ENCODE assay signal across 8 cellular contexts in genomic region chr2:97590515-97591394, GRCh38. TPM values are rescaled to one million over a fixed set of nuclear protein-coding genes. Genes with fewer than 3 reads are reported as not detected.
DNase-seq lines count a peak whose midpoint lies in the region; ATAC-seq and TF ChIP-seq lines count a peak whose summit lies in the region.
"Not testable (repeated sequence)": the region's sequence is repeated elsewhere in the genome, so short reads cannot be mapped to it uniquely, and the experiment has no call there.

No MANE protein-coding gene starts in this region.

- not testable (repeated sequence) for H4K20me1 ChIP-seq in fibroblast of lung (ENCODE audit: control insufficient read depth, extremely low read depth, insufficient read depth, low read length)

- TF ChIP-seq CTCF in AG04449 (IDR thresholded peaks at IDR 0.05; ENCODE audit: insufficient read depth, low read length, missing control alignments) = peak; percentile 73
- peak; percentile 90 to 92 for TF ChIP-seq CTCF in fibroblast of lung (conservative IDR thresholded peaks at IDR 0.05 in 1 of 2, IDR thresholded peaks at IDR 0.05 in 1 of 2; ENCODE audit: low read depth in 1 of 2, low read length in 2 of 2)

- not testable (repeated sequence) for H3K27me3 ChIP-seq in fibroblast of lung (ENCODE audit: control insufficient read depth, insufficient read depth, low read length)

- H3K4me2 ChIP-seq in fibroblast of lung (ENCODE audit: extremely low read depth, insufficient read depth, low read length) = peak overlapping the region; percentile 62

- not testable (repeated sequence) for H3K9me3 ChIP-seq in fibroblast of lung (ENCODE audit: control insufficient read depth, insufficient read depth, low read depth, low read length); mesodermal cell (ENCODE audit: control insufficient read depth, low read length)

- POLR2A ChIA-PET in AG04449 (lab: Yijun Ruan, JAX) = interaction anchor here (2.3 kb wide), 1 partner anchor 55 kb away, joined by 9 read pairs; the partner anchor contains the start of gene COX5B

- not testable (repeated sequence) for H3K36me3 ChIP-seq in fibroblast of lung (ENCODE audit: control insufficient read depth, insufficient read depth, low read length); mesodermal cell (ENCODE audit: control insufficient read depth, insufficient read depth, low read length)

- not testable (repeated sequence) for H3K4me1 ChIP-seq in fibroblast of lung (ENCODE audit: control insufficient read depth, extremely low read depth, insufficient read depth, low read length); mesodermal cell (ENCODE audit: control insufficient read depth, insufficient read depth, low read length, poor library complexity, severe bottlenecking)

- in situ Hi-C loops in SK-MEL-5 (cut with HindIII; ENCODE audit: low pct_unique_long_range_greater_than_20kb, low sequenced_read_pairs) = not testable (repeated sequence)

- CTCF ChIA-PET in AG04449 (lab: Yijun Ruan, JAX) = interaction anchor here (0.7 to 4.6 kb wide), 23 partner anchors 10 to 795 kb away, joined by 3 to 250 read pairs (median 5); partner anchors contain the start of genes ACTR1B, C2orf92 and COX5B

- peak; percentile 67 for ATAC-seq in GM18870 (IDR thresholded peaks at IDR 0.05; ENCODE audit: unreplicated experiment)
- peak; percentile 53 for ATAC-seq in HG03139 (IDR thresholded peaks at IDR 0.05; ENCODE audit: unreplicated experiment)

- DNase-seq in AG04449 (ENCODE audit: low read depth, low spot score) = peak; percentile 34
- DNase-seq in SK-MEL-5 (ENCODE audit: low read depth, low spot score) = peak; percentile 85
- peak; percentile 72 for DNase-seq in activated naive CD4-positive, alpha-beta T cell treated with Interleukin-2 at 50 U/mL for 16 hours
- DNase-seq in fibroblast of lung (ENCODE audit: low read depth in 2 of 2) = peak; percentile 70 to 89
- peak; percentile 70 to 79 for DNase-seq in stimulated activated CD4-positive, alpha-beta T cell treated with anti-CD3 and anti-CD28 coated beads, Interleukin-2, amount 100 ng/mL, for 24 hours

- WGBS in mesodermal cell (ENCODE audit: insufficient coverage in 2 of 2), 2 experiments = 0% methylated on average over 8 to 20 of the region's 33 CpGs

- H3K4me3 ChIP-seq in AG04449 (ENCODE audit: low read depth, low read length) (peak overlapping the region; percentile 64), fibroblast of lung (replicated peaks in 1 of 4; ENCODE audit: control extremely low read depth in 1 of 4, insufficient read depth in 1 of 4, low read depth in 3 of 4, low read length in 4 of 4) (peak overlapping the region; percentile 52 to 64 (median 61)), mesodermal cell (ENCODE audit: extremely low read depth, insufficient read depth, low read length, poor library complexity, severe bottlenecking) (peak overlapping the region; percentile 51)

- peak overlapping the region; percentile 91 for H2AFZ ChIP-seq in fibroblast of lung (ENCODE audit: low read length)

- H3K27ac ChIP-seq in fibroblast of lung (ENCODE audit: insufficient read depth, low read length) (peak overlapping the region; percentile 80), mesodermal cell (ENCODE audit: low read depth, low read length, severe bottlenecking) (peak overlapping the region; percentile 79)

- peak overlapping the region; percentile 77 for H3K9ac ChIP-seq in fibroblast of lung (ENCODE audit: insufficient read depth, low read length)

- not testable (repeated sequence) for H3K79me2 ChIP-seq in fibroblast of lung (ENCODE audit: control insufficient read depth, insufficient read depth, low read length)

RNA-seq across cellular contexts. Expression of gene ANKRD36B, which starts 1.1 kb away (rescaled TPM):
- total RNA-seq in SK-MEL-5 (2014; rRNA removed; shearing (Covaris generic)) = 4.1 and 4.3 TPM in 2 replicates
- 0.73 and 0.80 TPM in 2 replicates for polyA plus RNA-seq in SK-MEL-5 (2015; cell fraction: cytosol; rRNA removed)
- 93.9 and 106 TPM in 2 replicates for polyA plus RNA-seq in SK-MEL-5 (2015; cell fraction: nucleus; rRNA removed)
- 23.1 and 26.7 TPM in 2 replicates for total RNA-seq in fibroblast of lung
- 4.3 and 4.7 TPM in 2 replicates for polyA plus RNA-seq in fibroblast of lung
- polyA plus RNA-seq in fibroblast of lung (2012) = 2.8 and 3.9 TPM in 2 replicates
- polyA minus RNA-seq in fibroblast of lung (ENCODE audit: low replicate concordance) = 0.19 and 1.8 TPM in 2 replicates
- polyA plus RNA-seq in mesodermal cell (2013, experiment 1 of 2) = 7.5 TPM
- 12.0 TPM for polyA plus RNA-seq in mesodermal cell (2013, experiment 2 of 2)

RNA-seq across cellular contexts. Expression of gene COX5B, which starts 55.1 kb away (rescaled TPM):
- total RNA-seq in SK-MEL-5 (2014; rRNA removed; shearing (Covaris generic)) = 456 and 467 TPM in 2 replicates
- polyA plus RNA-seq in SK-MEL-5 (2015; cell fraction: cytosol; rRNA removed) = 342 and 425 TPM in 2 replicates
- polyA plus RNA-seq in SK-MEL-5 (2015; cell fraction: nucleus; rRNA removed) = 73.9 and 112 TPM in 2 replicates
- 381 and 460 TPM in 2 replicates for total RNA-seq in fibroblast of lung
- polyA plus RNA-seq in fibroblast of lung = 241 and 257 TPM in 2 replicates
- 297 and 334 TPM in 2 replicates for polyA plus RNA-seq in fibroblast of lung (2012)
- polyA minus RNA-seq in fibroblast of lung (ENCODE audit: low replicate concordance) = 35.5 and 37.2 TPM in 2 replicates
- 297 TPM for polyA plus RNA-seq in mesodermal cell (2013, experiment 1 of 2)
- 259 TPM for polyA plus RNA-seq in mesodermal cell (2013, experiment 2 of 2)

Comparison
In these comparisons a context has a peak if more than half of its experiments do, and no peak if none do; other contexts are left out.
1. Peak in every context shown above with its lines: DNase-seq, ATAC-seq, H3K4me3 ChIP-seq and H3K27ac ChIP-seq.
2. DNase-seq: peak in every context shown above with its lines; median percentile 85 in SK-MEL-5; 80 in fibroblast of lung; 74 in stimulated activated CD4-positive, alpha-beta T cell treated with anti-CD3 and anti-CD28 coated beads, Interleukin-2, amount 100 ng/mL, for 24 hours; 72 in activated naive CD4-positive, alpha-beta T cell treated with Interleukin-2 at 50 U/mL for 16 hours; 34 in AG04449.